8 cellular contexts compared by ENCODE assay signal in genomic region chr16:81008151-81008789, GRCh38. TPM values are rescaled to one million over a fixed set of nuclear protein-coding genes. Genes with fewer than 3 reads are reported as not detected.
DNase-seq lines count a peak whose midpoint lies in the region; ATAC-seq and TF ChIP-seq lines count a peak whose summit lies in the region.

No MANE protein-coding gene starts in this region.

- H3K9me3 ChIP-seq in DOHH2 (ENCODE audit: control insufficient read depth, insufficient read depth, low read length) (no peaks in the 10 kb centered on the region), SJCRH30 (replicated peaks) (no peaks in the 10 kb centered on the region), fibroblast of lung (ENCODE audit: control insufficient read depth, insufficient read depth, low read depth, low read length) (no peaks in the 10 kb centered on the region), psoas muscle (no peaks in the 10 kb centered on the region)

- peak overlapping the region; percentile 84 for H3K4me2 ChIP-seq in DOHH2 (ENCODE audit: low read length)
- H3K4me2 ChIP-seq in fibroblast of lung (ENCODE audit: extremely low read depth, insufficient read depth, low read length): peak overlapping the region; percentile 83

- H2AFZ ChIP-seq in fibroblast of lung (ENCODE audit: low read length): no peak overlapping the region

- intact Hi-C loops in psoas muscle (cut with DNase I): loop anchor here in 1 of 2 donors (10.0 kb wide), 1 partner anchor 727 kb away; no protein-coding TSS in a partner anchor

- H3K9ac ChIP-seq in fibroblast of lung (ENCODE audit: insufficient read depth, low read length): peak overlapping the region; percentile 99

- H3K27me3 ChIP-seq in DOHH2 (ENCODE audit: control insufficient read depth, low read length): no peaks in the 10 kb centered on the region
- H3K27me3 ChIP-seq in SJCRH30: no peaks in the 10 kb centered on the region
- no peaks in the 10 kb centered on the region for H3K27me3 ChIP-seq in fibroblast of lung (ENCODE audit: control insufficient read depth, insufficient read depth, low read length)
- no peaks in the 10 kb centered on the region for H3K27me3 ChIP-seq in psoas muscle (ENCODE audit: insufficient read depth in 3 of 3, low read length in 2 of 3)

- no peak for DNase-seq in SJCRH30
- DNase-seq in fibroblast of lung (ENCODE audit: low read depth in 2 of 2): peak in 1 of 2 donors; percentile 1
- DNase-seq in psoas muscle: no peak
- DNase-seq in OCI-M1 (lab: John Stamatoyannopoulos, UW): no peak
- DNase-seq in NK-92 treated with Interleukin-12 subunit alpha and Interleukin-12 subunit beta, amount 100 ng/mL, for 24 hours (lab: John Stamatoyannopoulos, UW): no peak
- DNase-seq in AML-193 (lab: John Stamatoyannopoulos, UW): no peak

- H3K4me3 ChIP-seq in DOHH2 (ENCODE audit: low read length): peak overlapping the region; percentile 94
- H3K4me3 ChIP-seq in SJCRH30: peak overlapping the region; percentile 96
- H3K4me3 ChIP-seq in fibroblast of lung (replicated peaks in 1 of 4; ENCODE audit: control extremely low read depth in 1 of 4, insufficient read depth in 1 of 4, low read depth in 3 of 4, low read length in 4 of 4): peak overlapping the region; percentile 85 to 97 (median 89)
- H3K4me3 ChIP-seq in psoas muscle: peak overlapping the region; percentile 89

- H3K27ac ChIP-seq in DOHH2 (ENCODE audit: low read depth, low read length) (peak overlapping the region; percentile 86), SJCRH30 (no peak overlapping the region), fibroblast of lung (ENCODE audit: insufficient read depth, low read length) (peak overlapping the region; percentile 100), psoas muscle (peak overlapping the region; percentile 99)

- peaks cover 30% of the 10 kb centered on the region for H4K20me1 ChIP-seq in DOHH2 (ENCODE audit: control insufficient read depth, insufficient read depth, low read depth, low read length)
- no peaks in the 10 kb centered on the region for H4K20me1 ChIP-seq in fibroblast of lung (ENCODE audit: control insufficient read depth, extremely low read depth, insufficient read depth, low read length)

- 72 to 74% (median 72%) methylated on average over 28 of the region's 28 CpGs for WGBS in psoas muscle, 3 donors

- peaks cover 33% of the 10 kb centered on the region for H3K4me1 ChIP-seq in DOHH2 (ENCODE audit: control insufficient read depth, low read length)
- H3K4me1 ChIP-seq in SJCRH30: peaks cover 3% of the 10 kb centered on the region; the same call in 1 of the 2 replicates
- peaks cover 2% of the 10 kb centered on the region for H3K4me1 ChIP-seq in fibroblast of lung (ENCODE audit: control insufficient read depth, extremely low read depth, insufficient read depth, low read length)
- peaks cover 23% of the 10 kb centered on the region for H3K4me1 ChIP-seq in psoas muscle

- H3K36me3 ChIP-seq in DOHH2 (ENCODE audit: control insufficient read depth, low read length): peaks cover 57% of the 10 kb centered on the region
- peaks cover 9% of the 10 kb centered on the region for H3K36me3 ChIP-seq in SJCRH30
- no peaks in the 10 kb centered on the region for H3K36me3 ChIP-seq in fibroblast of lung (ENCODE audit: control insufficient read depth, insufficient read depth, low read length)
- peaks cover 0 to 12% of the 10 kb centered on the region in 2 donors for H3K36me3 ChIP-seq in psoas muscle (ENCODE audit: insufficient read depth in 1 of 2, low read depth in 1 of 2)

- H3F3A ChIP-seq in DOHH2 (ENCODE audit: control insufficient read depth, insufficient read depth): peaks cover 5% of the 10 kb centered on the region; the same call in 1 of the 2 replicates

- peaks cover 85% of the 10 kb centered on the region for H3K79me2 ChIP-seq in DOHH2 (ENCODE audit: control insufficient read depth, low read length)
- H3K79me2 ChIP-seq in fibroblast of lung (ENCODE audit: control insufficient read depth, insufficient read depth, low read length): peaks cover 68% of the 10 kb centered on the region

- no peak for TF ChIP-seq CTCF in DOHH2 (IDR thresholded peaks at IDR 0.05; ENCODE audit: low read depth, low read length, poor library complexity, severe bottlenecking)
- no peak for TF ChIP-seq CTCF in fibroblast of lung (conservative IDR thresholded peaks at IDR 0.05 in 1 of 2, IDR thresholded peaks at IDR 0.05 in 1 of 2; ENCODE audit: low read depth in 1 of 2, low read length in 2 of 2)
- no peak for TF ChIP-seq CTCF in psoas muscle (IDR thresholded peaks at IDR 0.05)

- H3K9me2 ChIP-seq in DOHH2 (replicated peaks; ENCODE audit: control insufficient read depth, low read length): no peaks in the 10 kb centered on the region

- ATAC-seq in psoas muscle (no peak), GM21528 (IDR thresholded peaks at IDR 0.05; ENCODE audit: low FRiP score, unreplicated experiment) (no peak)

RNA-seq across cellular contexts. Expression of gene CENPN, which starts 1.3 kb away (rescaled TPM):
- 77.4 and 88.0 TPM in 2 replicates for total RNA-seq in SJCRH30 (2014; rRNA removed; shearing (Covaris generic))
- total RNA-seq in fibroblast of lung (8.7 and 19.5 TPM in 2 replicates), psoas muscle (1 to 10 TPM; 2.9 to 8.4 (median 7.9) TPM)
- polyA plus RNA-seq in fibroblast of lung (33.8 and 86.6 TPM in 2 replicates), psoas muscle (10 to 100 TPM in 1 of 3 donors, 1 to 10 TPM in 2; 3.8 to 20.6 (median 4.5) TPM)
- polyA plus RNA-seq in fibroblast of lung (2012): 23.4 and 57.9 TPM in 2 replicates
- 6.4 and 7.1 TPM in 2 replicates for polyA minus RNA-seq in fibroblast of lung (ENCODE audit: low replicate concordance)

RNA-seq across cellular contexts. Expression of gene CMC2, which starts 1.6 kb away (rescaled TPM):
- 79.0 and 85.1 TPM in 2 replicates for total RNA-seq in SJCRH30 (2014; rRNA removed; shearing (Covaris generic))
- total RNA-seq in fibroblast of lung: 35.2 and 70.5 TPM in 2 replicates
- polyA plus RNA-seq in fibroblast of lung: 77.3 and 128 TPM in 2 replicates
- polyA plus RNA-seq in fibroblast of lung (2012): 69.0 and 111 TPM in 2 replicates
- 7.9 and 9.5 TPM in 2 replicates for polyA minus RNA-seq in fibroblast of lung (ENCODE audit: low replicate concordance)
- total RNA-seq in psoas muscle: 100 to 1,000 TPM in 1 of 4 donors, 10 to 100 TPM in 3; 58.8 to 121 (median 81.9) TPM
- polyA plus RNA-seq in psoas muscle: 100 to 1,000 TPM; 257 to 334 (median 299) TPM

RNA-seq across cellular contexts. Expression of gene ATMIN, which starts 27.4 kb away (rescaled TPM):
- total RNA-seq in SJCRH30 (2014; rRNA removed; shearing (Covaris generic)): 24.2 and 24.3 TPM in 2 replicates
- total RNA-seq in fibroblast of lung (52.8 and 56.8 TPM in 2 replicates), psoas muscle (10 to 100 TPM; 26.5 to 33.5 (median 28.4) TPM)
- polyA plus RNA-seq in fibroblast of lung (38.1 and 43.8 TPM in 2 replicates), psoas muscle (10 to 100 TPM; 20.0 to 43.2 (median 28.8) TPM)
- 23.2 and 23.9 TPM in 2 replicates for polyA plus RNA-seq in fibroblast of lung (2012)
- 13.4 and 17.4 TPM in 2 replicates for polyA minus RNA-seq in fibroblast of lung (ENCODE audit: low replicate concordance)
